ENCODE assay signal across 1 cellular context in genomic region chr7:157116762-157117161, GRCh38.
TF ChIP-seq lines count a peak whose summit lies in the region.

No MANE protein-coding gene starts in this region.

TF ChIP-seq in K562, 482 proteins besides CTCF, POLR2A, EP300 and RAD21 (continued from another document):
- no peak for TF ChIP-seq DLX4 (CRISPR knock-in tag; IDR thresholded peaks at IDR 0.05)
- TF ChIP-seq ZNF146 (CRISPR knock-in tag; IDR thresholded peaks at IDR 0.05; ENCODE audit: unreplicated experiment), result no peak
- no peak for TF ChIP-seq CREBBP (IDR thresholded peaks at IDR 0.05; ENCODE audit: low read depth, low read length)
- no peak for TF ChIP-seq KLF16 (IDR thresholded peaks at IDR 0.05)
- TF ChIP-seq E4F1 (CRISPR knock-in tag; IDR thresholded peaks at IDR 0.05; ENCODE audit: borderline replicate concordance), result no peak
- no peak for TF ChIP-seq NEUROD1 (IDR thresholded peaks at IDR 0.05; ENCODE audit: borderline replicate concordance, low read depth, low read length, partially characterized antibody)
- no peak for TF ChIP-seq PHB2 (IDR thresholded peaks at IDR 0.05; ENCODE audit: low read depth)
- no peak for TF ChIP-seq RBM17 (IDR thresholded peaks at IDR 0.05; ENCODE audit: borderline replicate concordance, low read depth, low read length)
- TF ChIP-seq MCM7 (IDR thresholded peaks at IDR 0.05), result no peak
- TF ChIP-seq, protein P1, sequence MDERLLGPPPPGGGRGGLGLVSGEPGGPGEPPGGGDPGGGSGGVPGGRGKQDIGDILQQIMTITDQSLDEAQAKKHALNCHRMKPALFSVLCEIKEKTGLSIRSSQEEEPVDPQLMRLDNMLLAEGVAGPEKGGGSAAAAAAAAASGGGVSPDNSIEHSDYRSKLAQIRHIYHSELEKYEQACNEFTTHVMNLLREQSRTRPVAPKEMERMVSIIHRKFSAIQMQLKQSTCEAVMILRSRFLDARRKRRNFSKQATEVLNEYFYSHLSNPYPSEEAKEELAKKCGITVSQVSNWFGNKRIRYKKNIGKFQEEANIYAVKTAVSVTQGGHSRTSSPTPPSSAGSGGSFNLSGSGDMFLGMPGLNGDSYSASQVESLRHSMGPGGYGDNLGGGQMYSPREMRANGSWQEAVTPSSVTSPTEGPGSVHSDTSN (CRISPR knock-in tag; IDR thresholded peaks at IDR 0.05; ENCODE audit: low read depth), result no peak
- TF ChIP-seq, protein P1 (tag; conservative IDR thresholded peaks at IDR 0.05; ENCODE audit: low read depth), result 0 out of 2 replicates have a peak, but pooled peaks have one; percentile 17
- TF ChIP-seq MXI1 (IDR thresholded peaks at IDR 0.05; ENCODE audit: low read depth, low read length), result no peak
- no peak for TF ChIP-seq IFI16 (CRISPR knock-in tag; IDR thresholded peaks at IDR 0.05)
- no peak for TF ChIP-seq HMG20A (CRISPR knock-in tag; conservative IDR thresholded peaks at IDR 0.05)
- no peak for TF ChIP-seq RERE (CRISPR knock-in tag; IDR thresholded peaks at IDR 0.05; ENCODE audit: borderline replicate concordance)
- TF ChIP-seq ZBTB7A (IDR thresholded peaks at IDR 0.05; ENCODE audit: borderline replicate concordance, control insufficient read depth, low read depth, low read length), result no peak
- TF ChIP-seq SMAD4 (CRISPR knock-in tag; conservative IDR thresholded peaks at IDR 0.05), result no peak
- TF ChIP-seq, protein P2, sequence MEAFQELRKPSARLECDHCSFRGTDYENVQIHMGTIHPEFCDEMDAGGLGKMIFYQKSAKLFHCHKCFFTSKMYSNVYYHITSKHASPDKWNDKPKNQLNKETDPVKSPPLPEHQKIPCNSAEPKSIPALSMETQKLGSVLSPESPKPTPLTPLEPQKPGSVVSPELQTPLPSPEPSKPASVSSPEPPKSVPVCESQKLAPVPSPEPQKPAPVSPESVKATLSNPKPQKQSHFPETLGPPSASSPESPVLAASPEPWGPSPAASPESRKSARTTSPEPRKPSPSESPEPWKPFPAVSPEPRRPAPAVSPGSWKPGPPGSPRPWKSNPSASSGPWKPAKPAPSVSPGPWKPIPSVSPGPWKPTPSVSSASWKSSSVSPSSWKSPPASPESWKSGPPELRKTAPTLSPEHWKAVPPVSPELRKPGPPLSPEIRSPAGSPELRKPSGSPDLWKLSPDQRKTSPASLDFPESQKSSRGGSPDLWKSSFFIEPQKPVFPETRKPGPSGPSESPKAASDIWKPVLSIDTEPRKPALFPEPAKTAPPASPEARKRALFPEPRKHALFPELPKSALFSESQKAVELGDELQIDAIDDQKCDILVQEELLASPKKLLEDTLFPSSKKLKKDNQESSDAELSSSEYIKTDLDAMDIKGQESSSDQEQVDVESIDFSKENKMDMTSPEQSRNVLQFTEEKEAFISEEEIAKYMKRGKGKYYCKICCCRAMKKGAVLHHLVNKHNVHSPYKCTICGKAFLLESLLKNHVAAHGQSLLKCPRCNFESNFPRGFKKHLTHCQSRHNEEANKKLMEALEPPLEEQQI (IDR thresholded peaks at IDR 0.05), result no peak
- no peak for TF ChIP-seq NCOA2 (IDR thresholded peaks at IDR 0.05; ENCODE audit: partially characterized antibody in 2 of 2)
- TF ChIP-seq NR1H2 (CRISPR knock-in tag; IDR thresholded peaks at IDR 0.05), result no peak
- TF ChIP-seq GATAD2A (IDR thresholded peaks at IDR 0.05), result no peak
- peak; percentile 61; the same call in 1 of the 2 replicates for TF ChIP-seq ATF3 (IDR thresholded peaks at IDR 0.05)
- TF ChIP-seq ATF3 (CRISPR knock-in tag; conservative IDR thresholded peaks at IDR 0.05), result no peak
- TF ChIP-seq RBM39 (optimal IDR thresholded peaks at IDR 0.05; ENCODE audit: low read depth, low read length), result no peak
- TF ChIP-seq ZNF197 (CRISPR knock-in tag; IDR thresholded peaks at IDR 0.05; ENCODE audit: low read depth), result no peak
- no peak for TF ChIP-seq PHB (CRISPR knock-in tag; IDR thresholded peaks at IDR 0.05)
- no peak for TF ChIP-seq ESRRA (IDR thresholded peaks at IDR 0.05; ENCODE audit: borderline replicate concordance, low read depth)
- no peak for TF ChIP-seq ZFPM2 (CRISPR knock-in tag; IDR thresholded peaks at IDR 0.05)
- TF ChIP-seq E2F5 (CRISPR knock-in tag; IDR thresholded peaks at IDR 0.05), result no peak
- TF ChIP-seq FOSL1 (tag; conservative IDR thresholded peaks at IDR 0.05), result peak; percentile 93
- TF ChIP-seq KAT7 (CRISPR knock-in tag; IDR thresholded peaks at IDR 0.05; ENCODE audit: borderline replicate concordance), result no peak
- peak; percentile 68; the same call in 1 of the 2 replicates for TF ChIP-seq JUND (IDR thresholded peaks at IDR 0.05; ENCODE audit: borderline replicate concordance, low read depth, low read length)
- TF ChIP-seq JUND (tag; IDR thresholded peaks at IDR 0.05; ENCODE audit: borderline replicate concordance, low read depth, low read length), result peak; percentile 77; the same call in 2 of the 3 replicates
- TF ChIP-seq LCOR (CRISPR knock-in tag; IDR thresholded peaks at IDR 0.05), result 0 out of 2 replicates have a peak, but pooled peaks have one; percentile 28
- TF ChIP-seq ZBTB49 (CRISPR knock-in tag; IDR thresholded peaks at IDR 0.05; ENCODE audit: borderline replicate concordance), result no peak
- peak; percentile 77 for TF ChIP-seq MEIS2 (IDR thresholded peaks at IDR 0.05; ENCODE audit: partially characterized antibody)
- TF ChIP-seq, protein P3, sequence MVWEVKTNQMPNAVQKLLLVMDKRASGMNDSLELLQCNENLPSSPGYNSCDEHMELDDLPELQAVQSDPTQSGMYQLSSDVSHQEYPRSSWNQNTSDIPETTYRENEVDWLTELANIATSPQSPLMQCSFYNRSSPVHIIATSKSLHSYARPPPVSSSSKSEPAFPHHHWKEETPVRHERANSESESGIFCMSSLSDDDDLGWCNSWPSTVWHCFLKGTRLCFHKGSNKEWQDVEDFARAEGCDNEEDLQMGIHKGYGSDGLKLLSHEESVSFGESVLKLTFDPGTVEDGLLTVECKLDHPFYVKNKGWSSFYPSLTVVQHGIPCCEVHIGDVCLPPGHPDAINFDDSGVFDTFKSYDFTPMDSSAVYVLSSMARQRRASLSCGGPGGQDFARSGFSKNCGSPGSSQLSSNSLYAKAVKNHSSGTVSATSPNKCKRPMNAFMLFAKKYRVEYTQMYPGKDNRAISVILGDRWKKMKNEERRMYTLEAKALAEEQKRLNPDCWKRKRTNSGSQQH (CRISPR knock-in tag; IDR thresholded peaks at IDR 0.05), result no peak
- no peak for TF ChIP-seq CHD4 (IDR thresholded peaks at IDR 0.05; ENCODE audit: insufficient read depth, insufficient replicate concordance, low read depth, low read length, poor library complexity, severe bottlenecking)
TF ChIP-seq in K562: peak in this region for 10.
